ENCODE assay signal across 15 cellular contexts in genomic region chrX:150729956-150730355, GRCh38. TPM values are rescaled to one million over a fixed set of nuclear protein-coding genes. Genes with fewer than 3 reads are reported as not detected.
DNase-seq lines count a peak whose midpoint lies in the region; ATAC-seq and TF ChIP-seq lines count a peak whose summit lies in the region.
"Had no signal": no experiment of that assay in that cellular context is flagged by ENCODE, and none has a peak within 500 bp of the region (broad histone marks: within the 10 kb centered on the region; RNA-seq: fewer than 3 reads in every experiment).

No MANE protein-coding gene starts in this region.

- H3K27me3 Mint-ChIP-seq in endothelial cell (ENCODE audit: unreplicated experiment): peaks cover 3% of the 10 kb centered on the region
- H3K27me3 Mint-ChIP-seq in stimulated activated naive B cell treated with anti-CD40 and anti-IgM and Interleukin-4, amounts not matched to agents 10 μg/mL and 1 μg/mL and 100 μg/mL, for 72 hours: no peaks in the 10 kb centered on the region
- H3K27me3 Mint-ChIP-seq: CD4-positive, alpha-beta T cell had no signal

- no peak overlapping the region for H3K4me3 ChIP-seq in NB4 (ENCODE audit: low read depth, low read length)

- H3K27ac Mint-ChIP-seq in endothelial cell (ENCODE audit: unreplicated experiment): peak overlapping the region; percentile 30
- peak overlapping the region; percentile 71 for H3K27ac Mint-ChIP-seq in stimulated activated naive B cell treated with anti-CD40 and anti-IgM and Interleukin-4, amounts not matched to agents 10 μg/mL and 1 μg/mL and 100 μg/mL, for 72 hours
- H3K27ac Mint-ChIP-seq: CD4-positive, alpha-beta T cell; H9 had no signal

- TF ChIP-seq POLR2A in NB4 (IDR thresholded peaks at IDR 0.05; ENCODE audit: extremely low read depth, insufficient read length): no peak

- TF ChIP-seq CTCF in NB4 (IDR thresholded peaks at IDR 0.05; ENCODE audit: low read depth, low read length): no peak
- no peak for TF ChIP-seq CTCF in endothelial cell (IDR thresholded peaks at IDR 0.05; ENCODE audit: unreplicated experiment)

- ATAC-seq in stimulated activated naive B cell treated with anti-CD40 and anti-IgM and Interleukin-4, amounts not matched to agents 10 μg/mL and 1 μg/mL and 100 μg/mL, for 72 hours (replicated peaks): no peak
- ATAC-seq: HepG2 had no signal

- no peaks in the 10 kb centered on the region for H3K9me3 Mint-ChIP-seq in endothelial cell (ENCODE audit: unreplicated experiment)
- no peaks in the 10 kb centered on the region for H3K9me3 Mint-ChIP-seq in stimulated activated naive B cell treated with anti-CD40 and anti-IgM and Interleukin-4, amounts not matched to agents 10 μg/mL and 1 μg/mL and 100 μg/mL, for 72 hours
- H3K9me3 Mint-ChIP-seq: CD4-positive, alpha-beta T cell; IgD-negative memory B cell had no signal

- peaks cover 6% of the 10 kb centered on the region for H3K36me3 Mint-ChIP-seq in endothelial cell (ENCODE audit: low read depth, unreplicated experiment)
- H3K36me3 Mint-ChIP-seq in stimulated activated naive B cell treated with anti-CD40 and anti-IgM and Interleukin-4, amounts not matched to agents 10 μg/mL and 1 μg/mL and 100 μg/mL, for 72 hours: peaks cover 16 to 21% of the 10 kb centered on the region in 2 donors

- DNase-seq in CD1c-positive myeloid dendritic cell (ENCODE audit: extremely low spot score): peak; percentile 39
- DNase-seq in NB4 (ENCODE audit: low read depth): peak; percentile 17
- DNase-seq in endothelial cell (ENCODE audit: low spot score): no peak
- no peak for DNase-seq in stimulated activated naive B cell treated with anti-CD40 and anti-IgM and Interleukin-4, amounts not matched to agents 10 μg/mL and 1 μg/mL and 100 μg/mL, for 72 hours
- DNase-seq in NCI-H82 treated with DMSO at 0.1 percent for 48 hours (lab: John Stamatoyannopoulos, UW; ENCODE audit: unreplicated experiment): no peak
- DNase-seq in NCI-H446 treated with DMSO at 0.1 percent for 48 hours (lab: John Stamatoyannopoulos, UW): no peak
- no peak for DNase-seq in NCI-H1436 (lab: John Stamatoyannopoulos, UW)
- DNase-seq: ACHN; BE2C; C1 segment of cervical spinal cord; Caco-2; CD4-positive, alpha-beta T cell; H9 had no signal

- peaks cover 2% of the 10 kb centered on the region for H3K4me1 Mint-ChIP-seq in endothelial cell (ENCODE audit: unreplicated experiment)
- peaks cover 2 to 10% of the 10 kb centered on the region in 2 donors for H3K4me1 Mint-ChIP-seq in stimulated activated naive B cell treated with anti-CD40 and anti-IgM and Interleukin-4, amounts not matched to agents 10 μg/mL and 1 μg/mL and 100 μg/mL, for 72 hours

- no peak overlapping the region for H3K4me3 Mint-ChIP-seq in endothelial cell (ENCODE audit: unreplicated experiment)
- H3K4me3 Mint-ChIP-seq in stimulated activated naive B cell treated with anti-CD40 and anti-IgM and Interleukin-4, amounts not matched to agents 10 μg/mL and 1 μg/mL and 100 μg/mL, for 72 hours: no peak overlapping the region
- H3K4me3 Mint-ChIP-seq: CD4-positive, alpha-beta T cell; H9; IgD-negative memory B cell had no signal

RNA-seq across cellular contexts. Expression of gene MTMR1, which starts 36.8 kb away (rescaled TPM):
- total RNA-seq in endothelial cell (ENCODE audit: unreplicated experiment): 13.3 TPM

Comparison
In these comparisons a context has a peak if more than half of its experiments do, and no peak if none do; other contexts are left out.
1. DNase-seq: peak in CD1c-positive myeloid dendritic cell (single experiment) and NB4 (single experiment); none in endothelial cell (single experiment), stimulated activated naive B cell treated with anti-CD40 and anti-IgM and Interleukin-4, amounts not matched to agents 10 μg/mL and 1 μg/mL and 100 μg/mL, for 72 hours (single experiment), NCI-H82 treated with DMSO at 0.1 percent for 48 hours (single experiment), NCI-H446 treated with DMSO at 0.1 percent for 48 hours (single experiment) and NCI-H1436 (single experiment).